Comparison of ENCODE assay signal across 1 cellular context in genomic region chr7:11217848-11218565, GRCh38.
A peak's percentile ranks its signal among the peaks of the same experiment; 100 is the strongest.
TF ChIP-seq lines count a peak whose summit lies in the region.

No MANE protein-coding gene starts in this region.

TF ChIP-seq in GM12878, 131 proteins besides CTCF, POLR2A, EP300 and RAD21 (continued from another document):
- no peak for TF ChIP-seq SKIL (IDR thresholded peaks at IDR 0.05; ENCODE audit: low read depth, poor library complexity, severe bottlenecking)
- 0 out of 2 replicates have a peak, but pooled peaks have one; percentile 39 for TF ChIP-seq ZNF217 (IDR thresholded peaks at IDR 0.05)
- no peak for TF ChIP-seq HDAC2 (IDR thresholded peaks at IDR 0.05)
TF ChIP-seq in GM12878: peak in this region for 2.
